Comparison of ENCODE assay signal across 8 cellular contexts in the genomic region with DNA sequence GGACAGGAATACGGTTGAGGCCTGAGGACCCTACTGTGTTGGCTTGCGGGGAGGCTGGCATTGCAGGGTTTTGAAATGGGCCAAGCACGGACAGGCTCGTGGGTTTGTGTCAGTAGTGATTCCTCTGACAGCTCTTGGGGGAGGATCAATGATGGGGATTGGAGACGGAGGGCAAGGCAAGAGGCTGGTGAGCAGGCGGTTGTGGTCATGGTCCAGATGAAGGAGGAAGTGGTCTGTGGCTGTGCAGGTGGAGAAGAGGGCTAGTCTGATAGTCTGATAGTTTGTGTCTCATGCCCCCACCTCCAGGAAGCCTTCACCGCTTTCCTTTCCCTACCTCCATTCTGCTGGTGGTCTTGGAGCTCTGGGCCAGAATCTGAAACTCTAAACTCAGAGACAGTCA. TPM values are rescaled to one million over a fixed set of nuclear protein-coding genes. Genes with fewer than 3 reads are reported as not detected.
DNase-seq lines count a peak whose midpoint lies in the region; ATAC-seq and TF ChIP-seq lines count a peak whose summit lies in the region.

No MANE protein-coding gene starts in this region.

- in situ Hi-C loops in ACHN (cut with HindIII; ENCODE audit: low pct_ligation_motif_present, low pct_unique_long_range_greater_than_20kb, low sequenced_read_pairs) = no loop called here

- intact Hi-C loops in esophagus squamous epithelium (cut with DNase I) = no loop called here

- CTCF ChIA-PET in T-cell (lab: Charles Lee) = no interaction called here

- H3K9me3 ChIP-seq in esophagus squamous epithelium (no peaks in the 10 kb centered on the region), stomach smooth muscle (ENCODE audit: control insufficient read depth in 2 of 2, low read length in 2 of 2) (no peaks in the 10 kb centered on the region)

- no peak overlapping the region for H3K4me3 Mint-ChIP-seq in T-helper 1 cell treated with Interleukin-12 subunit alpha and Interleukin-12 subunit beta and Interleukin-4 antibody, amounts not matched to agents 30 μg/mL and 1 μg/mL, for 36 hours
- H3K4me3 Mint-ChIP-seq in T-cell = peak overlapping the region in 2 of 3 donors; percentile 7 to 18

- no peak for DNase-seq in T-helper 1 cell
- peak in 1 of 34 experiments; percentile 27 for DNase-seq in T-cell
- DNase-seq in esophagus squamous epithelium (lab: John Stamatoyannopoulos, UW) = no peak
- DNase-seq in ACHN = no peak

- H3K27me3 Mint-ChIP-seq in T-helper 1 cell treated with Interleukin-12 subunit alpha and Interleukin-12 subunit beta and Interleukin-4 antibody, amounts not matched to agents 30 μg/mL and 1 μg/mL, for 36 hours (ENCODE audit: low read depth) = no peaks in the 10 kb centered on the region
- no peaks in the 10 kb centered on the region for H3K27me3 Mint-ChIP-seq in T-cell

- POLR2A ChIA-PET in T-cell (lab: Charles Lee) = no interaction called here

- peak overlapping the region in 2 of 4 donors; percentile 10 to 96 for H3K4me3 ChIP-seq in esophagus squamous epithelium
- peak overlapping the region in 1 of 2 donors; percentile 47 for H3K4me3 ChIP-seq in stomach smooth muscle (ENCODE audit: low read length in 2 of 2)

- H3K27me3 ChIP-seq in esophagus squamous epithelium (no peaks in the 10 kb centered on the region), stomach smooth muscle (ENCODE audit: control insufficient read depth in 1 of 2, insufficient read depth in 2 of 2, low read length in 2 of 2) (no peaks in the 10 kb centered on the region)

- peaks cover 0 to 12% (median 0%) of the 10 kb centered on the region in 3 donors for H3K36me3 ChIP-seq in esophagus squamous epithelium
- no peaks in the 10 kb centered on the region for H3K36me3 ChIP-seq in stomach smooth muscle (ENCODE audit: control insufficient read depth in 2 of 2, insufficient read depth in 2 of 2, low read length in 2 of 2)

- H3K4me1 Mint-ChIP-seq in T-helper 1 cell treated with Interleukin-12 subunit alpha and Interleukin-12 subunit beta and Interleukin-4 antibody, amounts not matched to agents 30 μg/mL and 1 μg/mL, for 36 hours (ENCODE audit: low read depth) = peaks cover 28% of the 10 kb centered on the region
- peaks cover 26 to 32% (median 28%) of the 10 kb centered on the region in 3 donors for H3K4me1 Mint-ChIP-seq in T-cell

- H3K27ac ChIP-seq in esophagus squamous epithelium (peak overlapping the region; percentile 92 to 100 (median 98)), stomach smooth muscle (ENCODE audit: low read length) (peak overlapping the region; percentile 75)

- no peaks in the 10 kb centered on the region for H3K36me3 Mint-ChIP-seq in T-helper 1 cell treated with Interleukin-12 subunit alpha and Interleukin-12 subunit beta and Interleukin-4 antibody, amounts not matched to agents 30 μg/mL and 1 μg/mL, for 36 hours (ENCODE audit: low read depth)
- no peaks in the 10 kb centered on the region for H3K36me3 Mint-ChIP-seq in T-cell

- H3K4me1 ChIP-seq in esophagus squamous epithelium = peaks cover 12 to 42% (median 23%) of the 10 kb centered on the region in 3 donors
- peaks cover 43% of the 10 kb centered on the region for H3K4me1 ChIP-seq in stomach smooth muscle (ENCODE audit: control insufficient read depth, insufficient read depth, low read length)

- TF ChIP-seq POLR2A in esophagus squamous epithelium (IDR thresholded peaks at IDR 0.05) = no peak

- ATAC-seq in T-cell (replicated peaks in 1 of 4) (no peak), HG03439 (IDR thresholded peaks at IDR 0.05; ENCODE audit: unreplicated experiment) (no peak), GM19351 (IDR thresholded peaks at IDR 0.05; ENCODE audit: unreplicated experiment) (no peak)

- peak overlapping the region; percentile 12 to 21 for H3K9ac ChIP-seq in stomach smooth muscle (ENCODE audit: low read length in 2 of 2)

- no peaks in the 10 kb centered on the region for H3K9me3 Mint-ChIP-seq in T-helper 1 cell treated with Interleukin-12 subunit alpha and Interleukin-12 subunit beta and Interleukin-4 antibody, amounts not matched to agents 30 μg/mL and 1 μg/mL, for 36 hours
- no peaks in the 10 kb centered on the region for H3K9me3 Mint-ChIP-seq in T-cell

- no peak for TF ChIP-seq CTCF in esophagus squamous epithelium (IDR thresholded peaks at IDR 0.05)

- WGBS in esophagus squamous epithelium, 2 donors = 63 to 72% methylated on average over 7 of the region's 7 CpGs

- peak overlapping the region; percentile 7 for H3K27ac Mint-ChIP-seq in T-helper 1 cell treated with Interleukin-12 subunit alpha and Interleukin-12 subunit beta and Interleukin-4 antibody, amounts not matched to agents 30 μg/mL and 1 μg/mL, for 36 hours
- H3K27ac Mint-ChIP-seq in T-cell = peak overlapping the region; percentile 40 to 86

RNA-seq across cellular contexts. Expression of gene MAFF, which starts 3.0 kb away (rescaled TPM):
- total RNA-seq in T-cell (10 to 100 TPM in 2 of 5 donors, 1 to 10 TPM in 3; 6.5 to 49.9 (median 9.6) TPM), esophagus squamous epithelium (10 to 100 TPM; 19.4 to 51.6 (median 40.5) TPM)

RNA-seq across cellular contexts. Expression of gene PLA2G6, which starts 23.2 kb away (rescaled TPM):
- total RNA-seq in T-cell (100 to 1,000 TPM in 4 of 5 donors, 10 to 100 TPM in 1; 93.6 to 197 (median 162) TPM), esophagus squamous epithelium (10 to 100 TPM; 12.9 to 24.2 (median 14.2) TPM)
